In genomic region chr1:115282825-115283224, GRCh38 we compare ENCODE assay signal across 17 cellular contexts. TPM values are rescaled to one million over a fixed set of nuclear protein-coding genes. Genes with fewer than 3 reads are reported as not detected.
DNase-seq lines count a peak whose midpoint lies in the region; ATAC-seq, FAIRE-seq and TF ChIP-seq lines count a peak whose summit lies in the region.
"Had no signal": no experiment of that assay in that cellular context is flagged by ENCODE, and none has a peak within 500 bp of the region (broad histone marks: within the 10 kb centered on the region; RNA-seq: fewer than 3 reads in every experiment).

No MANE protein-coding gene starts in this region.

- no peak for TF ChIP-seq RAD21 in K562 (CRISPR knock-in tag; conservative IDR thresholded peaks at IDR 0.05 in 1 of 2, IDR thresholded peaks at IDR 0.05 in 1 of 2)

- WGBS in K562 (ENCODE audit: insufficient coverage, low coverage, missing lambda C conversion rate) = 0% methylated on average over 11 of the region's 11 CpGs

- H4K20me1 ChIP-seq in K562 (replicated peaks; ENCODE audit: control insufficient read depth, insufficient read depth, low read length) = 0 out of 2 replicates have a peak, but pooled peaks cover 3% of the 10 kb centered on the region

- FAIRE-seq in K562 (lab: Jason Lieb, UNC) = no peak
- no peak for FAIRE-seq in kidney (lab: Jason Lieb, UNC)
- FAIRE-seq: endothelial cell of umbilical vein, H1 had no signal

- H3K79me2 ChIP-seq in K562 (ENCODE audit: control insufficient read depth, insufficient read depth, low read length) = no peaks in the 10 kb centered on the region

- no peak for TF ChIP-seq CTCF in K562 (IDR thresholded peaks at IDR 0.05 in 2 of 3, conservative IDR thresholded peaks at IDR 0.05 in 1 of 3; ENCODE audit: insufficient read depth in 2 of 3, low read depth in 1 of 3, low read length in 3 of 3)
- TF ChIP-seq CTCF in kidney (IDR thresholded peaks at IDR 0.05; ENCODE audit: borderline replicate concordance, extremely low read depth, insufficient read depth) = no peak
- TF ChIP-seq CTCF in gastrocnemius medialis (IDR thresholded peaks at IDR 0.05 in 4 of 5, conservative IDR thresholded peaks at IDR 0.05 in 1 of 5) = no peak
- TF ChIP-seq CTCF in A673 (conservative IDR thresholded peaks at IDR 0.05; ENCODE audit: low read depth, low read length) = no peak

- no peak for TF ChIP-seq POLR2A in K562 (conservative IDR thresholded peaks at IDR 0.05)
- TF ChIP-seq POLR2A in gastrocnemius medialis (IDR thresholded peaks at IDR 0.05) = no peak
- TF ChIP-seq POLR2A in erythroblast (IDR thresholded peaks at IDR 0.05; ENCODE audit: low read length) = no peak

- ATAC-seq in K562 (no peak), gastrocnemius medialis (peak; percentile 39 to 64), HG02571 (IDR thresholded peaks at IDR 0.05; ENCODE audit: unreplicated experiment) (no peak)
- ATAC-seq: natural killer cell, Panc1 had no signal

- H3K9ac ChIP-seq in K562 (ENCODE audit: insufficient read depth in 1 of 2, low read depth in 2 of 2, low read length in 2 of 2) (no peak overlapping the region), kidney (ENCODE audit: low read length in 2 of 2) (no peak overlapping the region)

- POLR2A ChIA-PET in K562 (lab: Yijun Ruan, JAX) = no interaction called here
- POLR2A ChIA-PET in A673 (lab: Charles Lee; ENCODE audit: low non-redundant PET) = no interaction called here

- H3K4me3 ChIP-seq in K562 (no peak overlapping the region), kidney (ENCODE audit: low read length in 2 of 2) (no peak overlapping the region), gastrocnemius medialis (no peak overlapping the region), A673 (ENCODE audit: low read depth, low read length, poor library complexity, severe bottlenecking) (no peak overlapping the region)

- in situ Hi-C loops in KBM-7 (cut with MboI; ENCODE audit: low pct_unique_long_range_greater_than_20kb, low sequenced_read_pairs) = no loop called here
- in situ Hi-C loops in K562 (cut with MboI) = no loop called here
- in situ Hi-C loops in gastrocnemius medialis (cut with MboI; ENCODE audit: low sequenced_read_pairs in 4 of 4) = loop anchor here in 1 of 4 donors (10.0 kb wide), 1 partner anchor 52 kb away; the partner anchor contains the start of gene NGF

- no peaks in the 10 kb centered on the region for H3K36me3 ChIP-seq in K562 (ENCODE audit: control insufficient read depth, insufficient read depth, low read length)
- H3K36me3 ChIP-seq in kidney (ENCODE audit: control insufficient read depth in 1 of 2, insufficient read depth in 2 of 2, low read length in 2 of 2) = no peaks in the 10 kb centered on the region
- H3K36me3 ChIP-seq in gastrocnemius medialis = no peaks in the 10 kb centered on the region
- H3K36me3 ChIP-seq in A673 (ENCODE audit: insufficient read depth, low read length, poor library complexity, severe bottlenecking) = no peaks in the 10 kb centered on the region

- H3K27me3 ChIP-seq in K562 (ENCODE audit: control insufficient read depth in 2 of 2, insufficient read depth in 2 of 2, low read length in 2 of 2) = peaks cover 19 to 42% of the 10 kb centered on the region in 2 experiments
- no peaks in the 10 kb centered on the region for H3K27me3 ChIP-seq in gastrocnemius medialis
- H3K27me3 ChIP-seq in A673 (replicated peaks; ENCODE audit: insufficient read depth, low read depth, low read length, poor library complexity) = no peaks in the 10 kb centered on the region

- H3K9me3 ChIP-seq in K562 (replicated peaks; ENCODE audit: control insufficient read depth, insufficient read depth, low read depth, low read length) (no peaks in the 10 kb centered on the region), kidney (ENCODE audit: control insufficient read depth in 1 of 2, low read length in 2 of 2) (no peaks in the 10 kb centered on the region), gastrocnemius medialis (no peaks in the 10 kb centered on the region), A673 (ENCODE audit: low read depth, low read length, poor library complexity, severe bottlenecking) (no peaks in the 10 kb centered on the region)

- no peak overlapping the region for H2AFZ ChIP-seq in K562 (ENCODE audit: low read depth, low read length)

- H3K9me1 ChIP-seq in K562 (ENCODE audit: control insufficient read depth, insufficient read depth, low read length) = no peaks in the 10 kb centered on the region

- no TSS peak for BruUV-seq in K562 (replicated peaks; lab: Mats Ljungman, UMichigan)
- BruUV-seq in A673 (replicated peaks; lab: Mats Ljungman, UMichigan) = no TSS peak

- DNase-seq in KBM-7 (peak; percentile 2), K562 (ENCODE audit: extremely low read depth in 1 of 4, low spot score in 3 of 4) (no peak), kidney (peak; percentile 94), gastrocnemius medialis (peak; percentile 36 to 46), A673 (ENCODE audit: low spot score) (no peak), erythroblast (lab: John Stamatoyannopoulos, UW) (no peak)
- DNase-seq in stimulated activated CD4-positive, alpha-beta T cell treated with anti-CD3 and anti-CD28 coated beads, Interleukin-2, amount 100 ng/mL, for 48 hours = no peak
- DNase-seq: activated CD4-positive, alpha-beta T cell treated with anti-CD3 and anti-CD28 coated beads, Interleukin-2, amount 50 U/mL, for 48 hours; DMS153; natural killer cell; NCI-H446 treated with DMSO at 0.1 percent for 48 hours; T-helper 2 cell had no signal

- intact Hi-C loops in K562 (cut with micrococcal nuclease) (no loop called here), kidney (cut with DNase I) (no loop called here), gastrocnemius medialis (cut with DNase I; ENCODE audit: low total_unique reads) (no loop called here), A673 (cut with micrococcal nuclease; ENCODE audit: unreplicated experiment) (no loop called here)

- TF ChIP-seq EP300 in K562 (IDR thresholded peaks at IDR 0.05; ENCODE audit: low read length) = no peak

- H3K4me2 ChIP-seq in K562 (ENCODE audit: insufficient read depth, low read length) = no peak overlapping the region

- no peaks in the 10 kb centered on the region for H3K4me1 ChIP-seq in K562 (replicated peaks in 1 of 2; ENCODE audit: control insufficient read depth in 2 of 2, insufficient read depth in 2 of 2, low read length in 2 of 2)
- no peaks in the 10 kb centered on the region for H3K4me1 ChIP-seq in kidney (ENCODE audit: control insufficient read depth in 1 of 2, insufficient read depth in 1 of 2, low read depth in 1 of 2, low read length in 2 of 2)
- peaks cover 0 to 5% of the 10 kb centered on the region in 2 donors for H3K4me1 ChIP-seq in gastrocnemius medialis
- H3K4me1 ChIP-seq in A673 (ENCODE audit: insufficient read depth, low read length, poor library complexity, severe bottlenecking) = peaks cover 7% of the 10 kb centered on the region

- CTCF ChIA-PET in K562 (lab: Yijun Ruan, JAX; ENCODE audit: low intra/inter-chr PET ratio) (no interaction called here), A673 (lab: Charles Lee) (no interaction called here)

- no peak overlapping the region for H3K27ac ChIP-seq in K562 (ENCODE audit: extremely low read depth, low read depth, low read length)
- H3K27ac ChIP-seq in kidney (ENCODE audit: low read depth in 2 of 2, low read length in 2 of 2) = peak overlapping the region; percentile 74 to 80
- peak overlapping the region; percentile 65 to 74 (median 70) for H3K27ac ChIP-seq in gastrocnemius medialis
- H3K27ac ChIP-seq in A673 (ENCODE audit: low read depth, low read length, poor library complexity, severe bottlenecking) = no peak overlapping the region

TF ChIP-seq in K562, 482 proteins besides CTCF, POLR2A, EP300 and RAD21:
- TF ChIP-seq SPI1 (IDR thresholded peaks at IDR 0.05; ENCODE audit: borderline replicate concordance, low read depth, low read length) = peak; percentile 53; the same call in 1 of the 2 replicates
- TF ChIP-seq KHSRP (IDR thresholded peaks at IDR 0.05) = no peak

RNA-seq across cellular contexts. Expression of gene NGF, which starts 55.2 kb away (rescaled TPM):
- not detected in 2 replicates for total RNA-seq in K562 (2011; cell fraction: chromatin; rRNA removed; ENCODE audit: low replicate concordance)
- total RNA-seq in K562 (2011; cell fraction: nucleolus; rRNA removed) = not detected in 2 replicates
- total RNA-seq in K562 (2011; cell fraction: nucleoplasm; rRNA removed) = not detected in 2 replicates
- total RNA-seq in K562 (2014; rRNA removed) (not detected in 2 replicates), K562 (2014; rRNA removed; fragmentation: Illumina TruSeq; extraction: Trizol) (not detected in 2 replicates), K562 (2015; rRNA removed; fragmentation: Illumina TruSeq; extraction: Trizol) (not detected in 2 replicates), K562 (2021) (not detected in 2 replicates), kidney (1.2 TPM), gastrocnemius medialis (under 1 TPM in 1 of 4 donors, not detected in 3; 0.78 TPM), A673 (2021) (0.39 and 0.47 TPM in 2 replicates)
- polyA plus RNA-seq in K562 (2011; rRNA removed) (not detected in 2 replicates), K562 (2014; fragmentation: Illumina TruSeq; extraction: Trizol) (not detected in 2 replicates), K562 (2014; fragmentation: Nextera tagmentation; extraction: Ambion mirVana) (not detected), K562 (2014; rRNA removed) (not detected in 2 replicates), kidney (ENCODE audit: insufficient read depth, low read depth, low replicate concordance) (6.0 TPM)
- polyA plus RNA-seq in K562 (2011; cell fraction: cytosol; rRNA removed) = not detected in 2 replicates
- polyA plus RNA-seq in K562 (2011; cell fraction: nucleus; rRNA removed) = not detected in 2 replicates
- not detected in 2 replicates for polyA plus RNA-seq in K562 (2012)
- not detected in 2 replicates for polyA minus RNA-seq in K562 (2011; rRNA and poly(A)+ RNA removed)
- not detected in 2 replicates for polyA minus RNA-seq in K562 (2011; cell fraction: cytosol; rRNA and poly(A)+ RNA removed)
- polyA minus RNA-seq in K562 (2011; cell fraction: nucleus; rRNA and poly(A)+ RNA removed) = not detected in 2 replicates
- total RNA-seq: activated T-helper 2 cell treated with anti-CD3 and anti-CD28 coated beads, Interferon-gamma antibody, Interleukin-2, Interleukin-4, amounts not matched to agents 10 μg/mL and 5 μg/mL and 100 μg/mL, durations not matched to agents 14 hours and 24 hours and 36 hours; endothelial cell of umbilical vein; H1; natural killer cell had no signal
- polyA plus RNA-seq: endothelial cell of umbilical vein had no signal

Comparison
In these comparisons a context has a peak if more than half of its experiments do, and no peak if none do; other contexts are left out.
1. DNase-seq: peak in KBM-7 (single experiment), kidney (single experiment) and gastrocnemius medialis (2 of 2); none in K562 (0 of 4), stimulated activated CD4-positive, alpha-beta T cell treated with anti-CD3 and anti-CD28 coated beads, Interleukin-2, amount 100 ng/mL, for 48 hours (0 of 2), A673 (single experiment) and erythroblast (0 of 2).
2. ATAC-seq: peak in gastrocnemius medialis (2 of 2); none in K562 (single experiment) and HG02571 (single experiment).
3. H3K27ac ChIP-seq: peak in kidney (2 of 2) and gastrocnemius medialis (4 of 4); none in K562 (single experiment) and A673 (single experiment).